In the genomic region with DNA sequence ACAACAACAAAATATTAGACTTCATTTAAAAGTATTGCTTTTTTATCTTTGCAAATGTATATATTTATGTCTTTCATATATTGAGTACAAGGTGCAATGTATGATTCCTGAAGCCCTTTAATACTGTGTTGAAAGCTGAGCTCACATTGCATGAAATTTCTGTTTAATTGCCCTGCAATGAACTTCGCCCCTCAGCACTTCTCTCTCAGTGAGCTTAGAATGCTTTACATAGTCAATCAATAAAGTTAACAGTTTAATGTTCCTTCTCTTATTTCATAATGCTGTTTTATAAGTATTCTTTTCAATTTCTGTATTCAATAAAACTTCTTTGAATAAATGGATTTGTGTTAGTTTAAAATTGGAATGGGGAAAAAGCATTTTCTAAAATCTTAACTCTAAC, we compare ENCODE assay signal across 28 cellular contexts.
"Had no signal": no experiment of that assay in that cellular context is flagged by ENCODE, and none has a peak within 500 bp of the region (broad histone marks: within the 10 kb centered on the region; RNA-seq: fewer than 3 reads in every experiment).

No MANE protein-coding gene starts in this region.

- H3K4me3 Mint-ChIP-seq: natural killer cell; nephron; neural progenitor cell; stimulated activated effector memory CD8-positive, alpha-beta T cell treated with anti-CD3 and anti-CD28 coated beads, Interleukin-12 subunit alpha, Interleukin-12 subunit beta, amount 100 ng/mL, for 72 hours; stimulated activated naive B cell treated with anti-CD40 and anti-IgM and Interleukin-4, amounts not matched to agents 10 μg/mL and 1 μg/mL and 100 μg/mL, for 72 hours; stimulated activated naive CD8-positive, alpha-beta T cell treated with anti-CD3 and anti-CD28 coated beads, Interleukin-15, Interleukin-2, amounts not matched to agents 100 ng/mL and 50 ng/mL, for 24 hours had no signal

- H3K4me3 ChIP-seq: neural progenitor cell, ovary, psoas muscle, skin epidermis, smooth muscle cell, spleen, stomach, thoracic aorta, thyroid gland, tibial nerve, upper lobe of left lung, vagina had no signal

- H3K27me3 ChIP-seq: neural progenitor cell, ovary, spleen, stomach, thyroid gland, tibial nerve, upper lobe of left lung, vagina had no signal

- H3K27ac Mint-ChIP-seq: natural killer cell; nephron; neural progenitor cell; progenitor cell of endocrine pancreas; stimulated activated effector memory CD8-positive, alpha-beta T cell treated with anti-CD3 and anti-CD28 coated beads, Interleukin-12 subunit alpha, Interleukin-12 subunit beta, amount 100 ng/mL, for 72 hours; stimulated activated naive B cell treated with anti-CD40 and anti-IgM and Interleukin-4, amounts not matched to agents 10 μg/mL and 1 μg/mL and 100 μg/mL, for 72 hours; stimulated activated naive CD8-positive, alpha-beta T cell treated with anti-CD3 and anti-CD28 coated beads, Interleukin-15, Interleukin-2, amounts not matched to agents 100 ng/mL and 50 ng/mL, for 24 hours had no signal

- H3K9me3 ChIP-seq: ovary, psoas muscle, stomach, thoracic aorta, thyroid gland, tibial nerve, upper lobe of left lung, vagina had no signal

- H3K9me3 Mint-ChIP-seq: neural progenitor cell; stimulated activated naive CD8-positive, alpha-beta T cell treated with anti-CD3 and anti-CD28 coated beads, Interleukin-15, Interleukin-2, amounts not matched to agents 100 ng/mL and 50 ng/mL, for 24 hours had no signal

- H3K27ac ChIP-seq: neural progenitor cell, ovary, parathyroid adenoma, psoas muscle, skin epidermis, spleen, stomach, thoracic aorta, thyroid gland, tibial nerve, upper lobe of left lung, vagina had no signal

- ATAC-seq: natural killer cell; psoas muscle; right cardiac atrium; sciatic nerve; stimulated activated effector memory CD8-positive, alpha-beta T cell treated with anti-CD3 and anti-CD28 coated beads, Interleukin-12 subunit alpha, Interleukin-12 subunit beta, amount 100 ng/mL, for 72 hours; stimulated activated naive B cell treated with anti-CD40 and anti-IgM and Interleukin-4, amounts not matched to agents 10 μg/mL and 1 μg/mL and 100 μg/mL, for 72 hours had no signal

- H3K4me1 ChIP-seq: parathyroid adenoma, psoas muscle, spleen, stomach, thyroid gland, tibial nerve, upper lobe of left lung, vagina had no signal

- H3K36me3 Mint-ChIP-seq: natural killer cell; neural progenitor cell; stimulated activated effector memory CD8-positive, alpha-beta T cell treated with anti-CD3 and anti-CD28 coated beads, Interleukin-12 subunit alpha, Interleukin-12 subunit beta, amount 100 ng/mL, for 72 hours; stimulated activated naive B cell treated with anti-CD40 and anti-IgM and Interleukin-4, amounts not matched to agents 10 μg/mL and 1 μg/mL and 100 μg/mL, for 72 hours had no signal

- DNase-seq: natural killer cell; occipital lobe; ovary; posterior cingulate gyrus; psoas muscle; right cardiac atrium; spleen; stimulated activated CD4-positive, alpha-beta T cell treated with anti-CD3 and anti-CD28 coated beads, Interleukin-12 subunit alpha, Interleukin-12 subunit beta, amount 100 ng/mL, for 4 hours; stimulated activated CD4-positive, alpha-beta T cell treated with anti-CD3 and anti-CD28 coated beads, Interleukin-1b, Interleukin-23, amount 100 ng/mL, for 48 hours; stimulated activated CD4-positive, alpha-beta T cell treated with anti-CD3 and anti-CD28 coated beads, Interleukin-4, amount 100 ng/mL, for 24 hours; stimulated activated naive B cell treated with anti-CD40 and anti-IgM and Interleukin-4, amounts not matched to agents 10 μg/mL and 1 μg/mL and 100 μg/mL, for 72 hours; stimulated activated naive CD4-positive, alpha-beta T cell treated with Interleukin-2 at 50 U/mL for 16 hours; stomach; thyroid gland; trophoblast cell; upper lobe of left lung had no signal

- H3K27me3 Mint-ChIP-seq: progenitor cell of endocrine pancreas; stimulated activated naive B cell treated with anti-CD40 and anti-IgM and Interleukin-4, amounts not matched to agents 10 μg/mL and 1 μg/mL and 100 μg/mL, for 72 hours; stimulated activated naive CD8-positive, alpha-beta T cell treated with anti-CD3 and anti-CD28 coated beads, Interleukin-15, Interleukin-2, amounts not matched to agents 100 ng/mL and 50 ng/mL, for 24 hours had no signal

- H3K36me3 ChIP-seq: neural progenitor cell, ovary, spleen, stomach, thoracic aorta, thyroid gland, tibial nerve, upper lobe of left lung, vagina had no signal

- H3K9ac ChIP-seq: neural progenitor cell, parathyroid adenoma had no signal

- H3K4me1 Mint-ChIP-seq: natural killer cell; nephron; stimulated activated effector memory CD8-positive, alpha-beta T cell treated with anti-CD3 and anti-CD28 coated beads, Interleukin-12 subunit alpha, Interleukin-12 subunit beta, amount 100 ng/mL, for 72 hours; stimulated activated naive B cell treated with anti-CD40 and anti-IgM and Interleukin-4, amounts not matched to agents 10 μg/mL and 1 μg/mL and 100 μg/mL, for 72 hours had no signal
